8 cellular contexts compared by ENCODE assay signal in the genomic region with DNA sequence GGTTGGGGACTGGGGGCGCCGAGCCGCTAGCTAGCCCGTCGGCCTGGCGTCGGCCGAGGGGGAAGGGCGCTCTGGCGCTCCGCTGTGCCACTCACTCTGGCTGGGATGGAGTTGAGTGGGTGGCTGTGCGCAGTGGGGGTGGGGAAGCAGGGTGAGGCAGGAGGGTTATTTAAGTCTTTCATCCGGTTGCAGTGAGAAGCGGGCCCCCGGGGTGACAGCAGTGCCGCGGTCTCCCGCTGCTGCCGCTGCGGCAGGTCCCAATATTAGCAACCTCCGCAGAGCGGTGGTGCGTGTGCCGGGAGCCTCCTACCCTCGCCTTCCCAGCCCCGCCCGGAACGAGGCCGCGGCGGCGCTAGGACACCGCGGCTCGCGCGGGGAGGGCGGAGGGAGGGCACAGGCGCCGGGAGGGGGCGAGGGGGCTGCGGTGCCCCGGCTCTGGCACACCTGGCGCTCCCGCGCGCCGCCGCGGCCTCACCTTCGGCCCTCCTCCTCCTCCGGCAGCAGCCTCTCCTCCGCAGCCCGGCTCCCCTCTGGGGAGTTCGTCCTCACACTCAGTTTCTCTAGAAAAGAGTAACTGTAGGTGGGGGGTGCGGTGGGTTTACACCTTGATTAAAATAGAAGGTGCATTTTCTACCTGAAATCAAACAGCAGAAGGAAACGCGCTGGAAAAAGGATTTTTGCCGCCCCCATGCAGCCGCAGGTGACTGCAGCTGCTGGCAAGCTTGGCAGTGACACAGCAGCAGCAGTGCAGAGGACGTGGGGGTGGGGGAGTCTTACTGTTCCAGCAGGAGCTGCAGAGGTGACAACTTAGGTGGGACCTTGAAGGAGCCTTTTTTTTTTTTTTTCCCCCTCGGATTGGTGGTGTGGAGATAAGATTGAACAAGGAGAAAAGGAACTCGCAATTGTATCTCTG. TPM values are rescaled to one million over a fixed set of nuclear protein-coding genes. Genes with fewer than 3 reads are reported as not detected.
DNase-seq lines count a peak whose midpoint lies in the region; ATAC-seq, FAIRE-seq and TF ChIP-seq lines count a peak whose summit lies in the region.

No MANE protein-coding gene starts in this region.

- H2BK20ac ChIP-seq in H1 (ENCODE audit: low read length) = no peak overlapping the region

- H3K4me1 ChIP-seq in H1 (replicated peaks in 1 of 4; ENCODE audit: control insufficient read depth in 3 of 4, insufficient read depth in 4 of 4, low read length in 3 of 4) (peaks cover 3 to 13% (median 6%) of the 10 kb centered on the region in 4 experiments), upper lobe of left lung (peaks cover 38 to 55% (median 41%) of the 10 kb centered on the region in 4 donors)

- 0 out of 4 replicates have a peak, but pooled peaks of 1 of the 2 experiments have one; percentile 1 for TF ChIP-seq RAD21 in H1 (IDR thresholded peaks at IDR 0.05 in 1 of 2, conservative IDR thresholded peaks at IDR 0.05 in 1 of 2; ENCODE audit: low read depth in 2 of 2, low read length in 2 of 2)

- no peaks in the 10 kb centered on the region for H3K36me3 Mint-ChIP-seq in naive B cell

- H3K79me2 ChIP-seq in H1 (ENCODE audit: control insufficient read depth in 1 of 2, insufficient read depth in 2 of 2, low read length in 2 of 2) = no peaks in the 10 kb centered on the region

- H3K4ac ChIP-seq in H1 (replicated peaks; ENCODE audit: insufficient read length, low read depth, low read length) = no peak overlapping the region

- TF ChIP-seq POLR2A in H1 (IDR thresholded peaks at IDR 0.05; ENCODE audit: control extremely low read depth in 1 of 2, low read depth in 2 of 2, low read length in 2 of 2) (no peak), upper lobe of left lung (IDR thresholded peaks at IDR 0.05) (no peak)

- POLR2A ChIA-PET in H1 (lab: Charles Lee; ENCODE audit: partially characterized antibody) = interaction anchor here (0.8 to 1.7 kb wide), 2 partner anchors 13 to 72 kb away, joined by 3 to 4 read pairs; partner anchors contain the start of gene MICU2

- no peak overlapping the region for H3K18ac ChIP-seq in H1 (ENCODE audit: extremely low read depth, low read length)

- ATAC-seq in naive B cell (ENCODE audit: low read depth in 2 of 2) = peak in 1 of 2 donors; percentile 8
- ATAC-seq in upper lobe of left lung (ENCODE audit: low FRiP score in 2 of 2) = peak in 1 of 2 donors; percentile 32
- no peak for ATAC-seq in GM19351 (IDR thresholded peaks at IDR 0.05; ENCODE audit: unreplicated experiment)
- ATAC-seq in GM18519 (IDR thresholded peaks at IDR 0.05; ENCODE audit: low FRiP score, unreplicated experiment) = no peak

- H4K91ac ChIP-seq in H1 (replicated peaks; ENCODE audit: insufficient read length, low read length) = no peak overlapping the region

- H3K4me1 Mint-ChIP-seq in naive B cell = peaks cover 20 to 39% (median 33%) of the 10 kb centered on the region in 3 donors

- H3K23me2 ChIP-seq in H1 (ENCODE audit: low read depth, low read length) = peaks cover 17% of the 10 kb centered on the region; the same call in 1 of the 2 replicates

- H2BK15ac ChIP-seq in H1 (ENCODE audit: low read length) = no peak overlapping the region

- peaks cover 0 to 2% (median 0%) of the 10 kb centered on the region in 7 donors for H3K9me3 Mint-ChIP-seq in naive B cell

- H3K56ac ChIP-seq in H1 (replicated peaks; ENCODE audit: insufficient read length, low read depth, low read length) = no peak overlapping the region

- 3% methylated on average over 39 of the region's 63 CpGs; no CpG with 5 or more reads in 1 of the 2 experiments for WGBS in H1 (ENCODE audit: extremely low coverage in 1 of 2, insufficient coverage in 1 of 2, insufficient read length in 1 of 2, insufficient replicate concordance in 2 of 2, low coverage in 1 of 2, low lambda C conversion rate in 2 of 2, missing lambda C conversion rate in 1 of 2), 2 experiments
- 2 to 3% methylated on average over 43 to 63 of the region's 63 CpGs for WGBS in upper lobe of left lung, 2 donors

- H3K36me3 ChIP-seq in H1 (ENCODE audit: control insufficient read depth in 2 of 4, insufficient read depth in 4 of 4, low read length in 3 of 4) (no peaks in the 10 kb centered on the region), upper lobe of left lung (no peaks in the 10 kb centered on the region)

- H3K27ac Mint-ChIP-seq in naive B cell = no peak overlapping the region

- peak overlapping the region; percentile 90 to 94 for H3K4me2 ChIP-seq in H1 (ENCODE audit: insufficient read depth in 1 of 2, low read depth in 2 of 2, low read length in 2 of 2)

- no peak overlapping the region for H4K5ac ChIP-seq in H1 (ENCODE audit: insufficient read length, low read depth, low read length)

- H3K4me3 Mint-ChIP-seq in naive B cell = peak overlapping the region; percentile 69 to 93 (median 88)

- H4K8ac ChIP-seq in H1 (ENCODE audit: extremely low read depth, insufficient read depth, low read length) = no peak overlapping the region

- H3K23ac ChIP-seq in H1 (ENCODE audit: insufficient read length) = no peak overlapping the region

- no peak overlapping the region for H3K9ac ChIP-seq in H1 (replicated peaks in 1 of 4; ENCODE audit: extremely low read depth in 1 of 4, low read depth in 3 of 4, low read length in 3 of 4)

- H3K27me3 ChIP-seq in H1 (replicated peaks in 1 of 4; ENCODE audit: control insufficient read depth in 3 of 4, extremely low read depth in 1 of 4, insufficient read depth in 3 of 4, low read length in 3 of 4) = peaks cover 29 to 66% (median 61%) of the 10 kb centered on the region in 4 experiments
- H3K27me3 ChIP-seq in upper lobe of left lung = peaks cover 0 to 34% (median 15%) of the 10 kb centered on the region in 4 donors

- no peak for FAIRE-seq in H1 (lab: Jason Lieb, UNC)

- no peak overlapping the region for H2BK5ac ChIP-seq in H1 (ENCODE audit: low read depth, low read length)

- H2BK12ac ChIP-seq in H1 (ENCODE audit: low read depth, low read length) = no peak overlapping the region

- H3K9me3 ChIP-seq in H1 (ENCODE audit: insufficient read depth in 2 of 2, low read depth in 1 of 2, low read length in 1 of 2) = no peaks in the 10 kb centered on the region
- no peaks in the 10 kb centered on the region for H3K9me3 ChIP-seq in upper lobe of left lung

- H2BK120ac ChIP-seq in H1 (replicated peaks; ENCODE audit: low read depth, low read length) = no peak overlapping the region

- H4K20me1 ChIP-seq in H1 (replicated peaks in 1 of 2; ENCODE audit: control insufficient read depth in 1 of 2, insufficient read depth in 2 of 2, low read length in 2 of 2) = peaks cover 6 to 12% of the 10 kb centered on the region in 2 experiments

- H3K27me3 Mint-ChIP-seq in naive B cell = peaks cover 42 to 46% (median 42%) of the 10 kb centered on the region in 3 donors

- TF ChIP-seq EP300 in H1 (IDR thresholded peaks at IDR 0.05; ENCODE audit: borderline replicate concordance in 1 of 2, low read depth in 2 of 2, low read length in 2 of 2) (no peak), upper lobe of left lung (IDR thresholded peaks at IDR 0.05) (no peak)

- no peak overlapping the region for H2AK5ac ChIP-seq in H1 (ENCODE audit: low read depth, low read length)

- no peak overlapping the region for H2AFZ ChIP-seq in H1 (ENCODE audit: low read length)

- H3K79me1 ChIP-seq in H1 (ENCODE audit: low read depth, low read length) = no peaks in the 10 kb centered on the region

- CTCF ChIA-PET in H1 (lab: Charles Lee; ENCODE audit: partially characterized antibody) = interaction anchor here (1.0 to 5.7 kb wide), 11 partner anchors 10 to 1061 kb away, joined by 3 to 41 read pairs (median 4); no protein-coding TSS in a partner anchor

- H3K4me3 ChIP-seq in H1 (ENCODE audit: extremely low read depth in 1 of 4, insufficient read depth in 2 of 4, low read depth in 3 of 4, low read length in 4 of 4) (peak overlapping the region; percentile 47 to 82 (median 54)), upper lobe of left lung (peak overlapping the region in 3 of 4 donors; percentile 58 to 74 (median 70))

- DNase-seq in 8988T (peak; percentile 70), HT-29 (ENCODE audit: low spot score) (peak; percentile 69), H1 (ENCODE audit: low read depth in 1 of 2, low spot score in 2 of 2) (peak in 1 of 2 experiments; percentile 68), naive B cell (peak; percentile 31), upper lobe of left lung (peak; percentile 58 to 90)
- peak; percentile 35 to 52 for DNase-seq in activated CD4-positive, alpha-beta T cell treated with anti-CD3 and anti-CD28 coated beads for 4 hours

- H3K14ac ChIP-seq in H1 (ENCODE audit: insufficient read length) = no peak overlapping the region

- H3K27ac ChIP-seq in H1 (ENCODE audit: low read depth, low read length) = no peak overlapping the region
- peak overlapping the region in 1 of 4 donors; percentile 68 for H3K27ac ChIP-seq in upper lobe of left lung

- TF ChIP-seq CTCF in H1 (IDR thresholded peaks at IDR 0.05; ENCODE audit: control extremely low read depth in 1 of 3, insufficient read depth in 1 of 3, low read depth in 1 of 3, low read length in 3 of 3) = no peak
- TF ChIP-seq CTCF in upper lobe of left lung (IDR thresholded peaks at IDR 0.05) = no peak

TF ChIP-seq in H1, 55 proteins besides CTCF, POLR2A, EP300 and RAD21 (continues in another document):
- TF ChIP-seq EZH2 (IDR thresholded peaks at IDR 0.05; ENCODE audit: low read depth, low read length, severe bottlenecking) = peak; percentile 60
- TF ChIP-seq FOSL1 (IDR thresholded peaks at IDR 0.05; ENCODE audit: insufficient read depth, low read depth, low read length) = peak; percentile 91
- TF ChIP-seq CBX8 (IDR thresholded peaks at IDR 0.05; ENCODE audit: borderline replicate concordance, low read depth, low read length) = no peak
- peak; percentile 4; the same call in 1 of the 2 replicates for TF ChIP-seq KDM1A (IDR thresholded peaks at IDR 0.05; ENCODE audit: borderline replicate concordance, low read length)
- TF ChIP-seq ASH2L (IDR thresholded peaks at IDR 0.05; ENCODE audit: low read length) = peak; percentile 69
- TF ChIP-seq SUZ12 (IDR thresholded peaks at IDR 0.05; ENCODE audit: low read length) = peak; percentile 58; the same call in 1 of the 2 replicates
- TF ChIP-seq CTBP2 (IDR thresholded peaks at IDR 0.05; ENCODE audit: borderline replicate concordance, insufficient read depth, insufficient read length, low read length) = peak; percentile 52

RNA-seq across cellular contexts. Expression of gene FGF9, which starts 4.5 kb away (rescaled TPM):
- 3.7 and 8.3 TPM in 2 replicates for total RNA-seq in HT-29 (2014; rRNA removed; shearing (Covaris generic))
- total RNA-seq in H1 (2021; fragmentation: NEBNext Ultra II Directional; extraction: Animal tissue kit (Norgen Biotek cat#: 25700)) = 0.08 TPM in 1 of 2 replicates, not detected in the other
- polyA plus RNA-seq in H1 (2011; rRNA removed) = 0.02 TPM in 1 of 2 replicates, not detected in the other
- 0.03 TPM for polyA plus RNA-seq in H1 (2011; cell fraction: cytosol; rRNA removed)
- 0.04 TPM for polyA plus RNA-seq in H1 (2011; cell fraction: nucleus; rRNA removed)
- polyA plus RNA-seq in H1 (2012, experiment 1 of 2) = 0.23 to 0.33 TPM in 2 of 4 replicates, not detected in the others
- polyA plus RNA-seq in H1 (2012, experiment 2 of 2) = 0.31 TPM
- 0.18 TPM for polyA plus RNA-seq in H1 (2013, experiment 1 of 2)
- polyA plus RNA-seq in H1 (2013, experiment 2 of 2) = 0.06 TPM
- polyA minus RNA-seq in H1 (2011; rRNA and poly(A)+ RNA removed) = 0.06 TPM in 1 of 2 replicates, not detected in the other
- polyA minus RNA-seq in H1 (2011; cell fraction: cytosol; rRNA and poly(A)+ RNA removed) = not detected
- not detected for polyA minus RNA-seq in H1 (2011; cell fraction: nucleus; rRNA and poly(A)+ RNA removed)
- polyA plus RNA-seq in naive B cell (ENCODE audit: low read depth in 6 of 6) = under 1 TPM; 0.11 to 0.64 (median 0.33) TPM
- 1 to 10 TPM in 2 of 6 donors, under 1 TPM in 3, not detected in 1; 0.11 to 3.6 (median 0.79) TPM for total RNA-seq in upper lobe of left lung
